In the genomic region with DNA sequence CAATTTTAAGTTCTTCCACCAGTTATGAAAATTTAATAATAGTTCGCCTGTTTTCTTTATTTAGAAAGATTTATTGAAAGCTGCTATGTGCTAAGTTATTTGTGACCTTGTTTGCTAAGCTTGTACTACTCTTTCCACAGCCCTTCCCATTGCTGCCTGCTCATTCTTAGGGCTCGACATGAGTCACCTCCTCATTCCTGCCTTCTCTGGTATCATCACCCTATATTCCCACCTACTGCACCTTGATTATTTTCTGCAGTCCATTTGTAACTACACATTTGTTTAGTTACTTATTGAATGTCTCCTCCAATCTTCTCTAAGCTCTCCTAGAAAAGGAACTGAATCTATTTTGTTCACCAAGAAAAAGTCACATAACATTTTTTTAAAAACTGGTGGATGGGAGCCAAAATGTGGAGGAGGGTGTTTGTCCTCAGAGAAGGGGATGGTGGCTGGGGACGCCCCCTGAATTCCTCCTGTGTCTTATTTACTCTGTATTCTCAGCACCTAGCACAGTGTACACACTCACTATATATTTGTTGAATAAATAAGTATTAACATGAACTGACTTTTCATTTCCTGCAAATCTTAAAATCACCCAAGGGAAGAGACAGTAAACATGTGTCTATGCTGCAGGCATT, we compare ENCODE assay signal across 17 cellular contexts. TPM values are rescaled to one million over a fixed set of nuclear protein-coding genes. Genes with fewer than 3 reads are reported as not detected.
DNase-seq lines count a peak whose midpoint lies in the region; ATAC-seq, FAIRE-seq and TF ChIP-seq lines count a peak whose summit lies in the region.
"Had no signal": no experiment of that assay in that cellular context is flagged by ENCODE, and none has a peak within 500 bp of the region (broad histone marks: within the 10 kb centered on the region; RNA-seq: fewer than 3 reads in every experiment).

No MANE protein-coding gene starts in this region.

- CTCF ChIA-PET in OCI-LY7 (lab: Charles Lee; ENCODE audit: unreplicated experiment) (no interaction called here), GM12878 (lab: Yijun Ruan, JAX) (interaction anchor here (1.0 to 1.9 kb wide), 2 partner anchors 9 to 23 kb away, joined by 4 to 6 read pairs; no protein-coding TSS in a partner anchor)

- no peak for TF ChIP-seq POLR2A in GM12878 (IDR thresholded peaks at IDR 0.05; ENCODE audit: low read depth, low read length)

- H4K20me1 ChIP-seq in OCI-LY7 (ENCODE audit: insufficient read depth, low read length) (peaks cover 4% of the 10 kb centered on the region; the same call in 1 of the 2 replicates), GM12878 (ENCODE audit: control insufficient read depth, insufficient read depth) (no peaks in the 10 kb centered on the region)

- H3K36me3 ChIP-seq in OCI-LY7 (ENCODE audit: insufficient read depth, low read length) (no peaks in the 10 kb centered on the region), GM12878 (ENCODE audit: control insufficient read depth in 2 of 2, insufficient read depth in 2 of 2, low read length in 1 of 2) (no peaks in the 10 kb centered on the region)
- H3K36me3 ChIP-seq: left lung, prostate gland, thyroid gland had no signal

- TF ChIP-seq RAD21 in GM12878 (IDR thresholded peaks at IDR 0.05; ENCODE audit: insufficient read depth, low read depth, low read length), result no peak

- H3K9me3 ChIP-seq in OCI-LY7 (ENCODE audit: low read length), result no peaks in the 10 kb centered on the region
- H3K9me3 ChIP-seq in GM12878 (replicated peaks; ENCODE audit: control insufficient read depth, insufficient read depth, low read length), result no peaks in the 10 kb centered on the region; the same call in 2 of the 3 replicates
- H3K9me3 ChIP-seq: left lung, prostate gland, SJSA1, thyroid gland had no signal

- H3K27me3 Mint-ChIP-seq in stimulated activated naive CD8-positive, alpha-beta T cell treated with anti-CD3 and anti-CD28 coated beads, Interleukin-15, Interleukin-2, amounts not matched to agents 100 ng/mL and 50 ng/mL, for 24 hours, result no peaks in the 10 kb centered on the region
- H3K27me3 Mint-ChIP-seq: activated naive CD8-positive, alpha-beta T cell treated with anti-CD3 and anti-CD28 coated beads, Interleukin-2, amount 10 ng/mL, durations not matched to agents 7 days and 5 days had no signal

- no peak; a peak in 1 of 4 replicates for TF ChIP-seq EP300 in GM12878 (IDR thresholded peaks at IDR 0.05; ENCODE audit: borderline replicate concordance in 1 of 2, control insufficient read depth in 1 of 2, low read depth in 2 of 2, low read length in 2 of 2)

- in situ Hi-C loops in GM12878 (cut with MboI), result no loop called here

- H3K27ac ChIP-seq in OCI-LY7 (ENCODE audit: low read depth, low read length, poor library complexity, severe bottlenecking) (no peak overlapping the region), GM12878 (ENCODE audit: control insufficient read depth, insufficient read depth) (no peak overlapping the region)
- H3K27ac ChIP-seq: coronary artery, left lung, prostate gland, SJSA1, thyroid gland had no signal

- RAD21 ChIA-PET in GM12878 (lab: Charles Lee; ENCODE audit: unreplicated experiment), result interaction anchor here (0.7 to 5.9 kb wide), 9 partner anchors 8 to 49 kb away, joined by 3 to 42 read pairs (median 4); partner anchors contain the start of genes OFD1 and TRAPPC2

- peaks cover 4% of the 10 kb centered on the region for H3K36me3 Mint-ChIP-seq in stimulated activated naive CD8-positive, alpha-beta T cell treated with anti-CD3 and anti-CD28 coated beads, Interleukin-15, Interleukin-2, amounts not matched to agents 100 ng/mL and 50 ng/mL, for 24 hours (ENCODE audit: low read depth)
- H3K36me3 Mint-ChIP-seq in stimulated activated effector memory CD8-positive, alpha-beta T cell treated with anti-CD3 and anti-CD28 coated beads, Interleukin-12 subunit alpha, Interleukin-12 subunit beta, amount 100 ng/mL, for 72 hours, result no peaks in the 10 kb centered on the region
- H3K36me3 Mint-ChIP-seq: activated naive CD8-positive, alpha-beta T cell treated with anti-CD3 and anti-CD28 coated beads, Interleukin-2, amount 10 ng/mL, durations not matched to agents 7 days and 5 days had no signal

- H3K4me1 ChIP-seq in OCI-LY7 (ENCODE audit: insufficient read depth, low read length, poor library complexity, severe bottlenecking), result peaks cover 8% of the 10 kb centered on the region
- H3K4me1 ChIP-seq in GM12878 (ENCODE audit: control insufficient read depth, insufficient read depth, low read length), result peaks cover 7% of the 10 kb centered on the region; the same call in 1 of the 2 replicates
- H3K4me1 ChIP-seq: prostate gland had no signal

- no peak overlapping the region for H3K4me3 Mint-ChIP-seq in stimulated activated naive CD8-positive, alpha-beta T cell treated with anti-CD3 and anti-CD28 coated beads, Interleukin-15, Interleukin-2, amounts not matched to agents 100 ng/mL and 50 ng/mL, for 24 hours
- no peak overlapping the region for H3K4me3 Mint-ChIP-seq in stimulated activated effector memory CD8-positive, alpha-beta T cell treated with anti-CD3 and anti-CD28 coated beads, Interleukin-12 subunit alpha, Interleukin-12 subunit beta, amount 100 ng/mL, for 72 hours
- H3K4me3 Mint-ChIP-seq: activated naive CD8-positive, alpha-beta T cell treated with anti-CD3 and anti-CD28 coated beads, Interleukin-2, amount 10 ng/mL, durations not matched to agents 7 days and 5 days; GM23338 had no signal

- no peak overlapping the region for H3K4me2 ChIP-seq in OCI-LY7 (ENCODE audit: low read length)
- peak overlapping the region; percentile 27 for H3K4me2 ChIP-seq in GM12878 (ENCODE audit: control insufficient read depth, insufficient read depth)
- H3K4me2 ChIP-seq: GM23338 had no signal

- intact Hi-C loops in OCI-LY7 (cut with micrococcal nuclease; ENCODE audit: unreplicated experiment) (no loop called here), GM12878 (cut with micrococcal nuclease; ENCODE audit: unreplicated experiment) (loop anchor here (5.0 kb wide), 1 partner anchor 603 kb away; no protein-coding TSS in a partner anchor)

- H3K9ac ChIP-seq in GM12878 (ENCODE audit: control insufficient read depth, insufficient read depth, low read length), result no peak overlapping the region

- no TSS peak for BruUV-seq in OCI-LY7 (replicated peaks; lab: Mats Ljungman, UMichigan)
- no TSS peak for BruUV-seq in GM12878 (replicated peaks; lab: Mats Ljungman, UMichigan)

- SMC1A ChIA-PET in GM12878 (lab: Charles Lee; ENCODE audit: uncharacterized antibody, unreplicated experiment), result interaction anchor here (0.6 to 6.4 kb wide), 12 partner anchors 8 to 343 kb away, joined by 3 to 79 read pairs (median 4); partner anchors contain the start of genes OFD1 and TRAPPC2

- TF ChIP-seq CTCF in OCI-LY7 (conservative IDR thresholded peaks at IDR 0.05; ENCODE audit: low read length) (no peak), GM12878 (IDR thresholded peaks at IDR 0.05 in 2 of 3, conservative IDR thresholded peaks at IDR 0.05 in 1 of 3; ENCODE audit: control insufficient read depth in 2 of 3, extremely low read depth in 1 of 3, insufficient read depth in 1 of 3, low read depth in 3 of 3, low read length in 3 of 3) (no peak)

- no peak for FAIRE-seq in GM12878 (lab: Jason Lieb, UNC)

- H3K9me3 Mint-ChIP-seq in stimulated activated naive CD8-positive, alpha-beta T cell treated with anti-CD3 and anti-CD28 coated beads, Interleukin-15, Interleukin-2, amounts not matched to agents 100 ng/mL and 50 ng/mL, for 24 hours, result no peaks in the 10 kb centered on the region
- no peaks in the 10 kb centered on the region for H3K9me3 Mint-ChIP-seq in stimulated activated effector memory CD8-positive, alpha-beta T cell treated with anti-CD3 and anti-CD28 coated beads, Interleukin-12 subunit alpha, Interleukin-12 subunit beta, amount 100 ng/mL, for 72 hours
- H3K9me3 Mint-ChIP-seq: activated naive CD8-positive, alpha-beta T cell treated with anti-CD3 and anti-CD28 coated beads, Interleukin-2, amount 10 ng/mL, durations not matched to agents 7 days and 5 days; GM23338 had no signal

- H3K79me2 ChIP-seq in OCI-LY7 (ENCODE audit: insufficient read depth, low read depth, low read length) (peaks cover 11% of the 10 kb centered on the region), GM12878 (ENCODE audit: control insufficient read depth, insufficient read depth, low read length) (peaks cover 18% of the 10 kb centered on the region)

- peak overlapping the region; percentile 19 for H3K27ac Mint-ChIP-seq in stimulated activated naive CD8-positive, alpha-beta T cell treated with anti-CD3 and anti-CD28 coated beads, Interleukin-15, Interleukin-2, amounts not matched to agents 100 ng/mL and 50 ng/mL, for 24 hours
- no peak overlapping the region for H3K27ac Mint-ChIP-seq in stimulated activated effector memory CD8-positive, alpha-beta T cell treated with anti-CD3 and anti-CD28 coated beads, Interleukin-12 subunit alpha, Interleukin-12 subunit beta, amount 100 ng/mL, for 72 hours
- H3K27ac Mint-ChIP-seq: activated naive CD8-positive, alpha-beta T cell treated with anti-CD3 and anti-CD28 coated beads, Interleukin-2, amount 10 ng/mL, durations not matched to agents 7 days and 5 days; GM23338 had no signal

- H3K9me2 ChIP-seq in OCI-LY7 (ENCODE audit: insufficient read depth, low read length), result no peaks in the 10 kb centered on the region

- H3K27me3 ChIP-seq in GM12878 (replicated peaks in 1 of 2; ENCODE audit: control insufficient read depth in 2 of 2, insufficient read depth in 2 of 2, low read length in 1 of 2), result no peaks in the 10 kb centered on the region
- H3K27me3 ChIP-seq: SJSA1, thyroid gland had no signal

- WGBS in GM12878 (ENCODE audit: insufficient coverage, insufficient replicate concordance, low lambda C conversion rate, missing lambda C conversion rate), result 1% methylated on average over 3 of the region's 3 CpGs

- H3K4me3 ChIP-seq in OCI-LY7 (ENCODE audit: low read depth, low read length, poor library complexity, severe bottlenecking) (no peak overlapping the region), GM12878 (no peak overlapping the region)
- H3K4me3 ChIP-seq: coronary artery, GM23338, left lung, prostate gland, SJSA1, thyroid gland had no signal

- POLR2A ChIA-PET in OCI-LY7 (lab: Charles Lee), result interaction anchor here (1.5 to 4.8 kb wide), 2 partner anchors 12 to 23 kb away, joined by 5 to 43 read pairs; no protein-coding TSS in a partner anchor
- POLR2A ChIA-PET in GM12878 (lab: Charles Lee), result interaction anchor here (0.8 to 5.1 kb wide), 5 partner anchors 12 to 23 kb away, joined by 3 to 45 read pairs (median 5); no protein-coding TSS in a partner anchor

- DNase-seq in stimulated activated naive CD8-positive, alpha-beta T cell treated with anti-CD3 and anti-CD28 coated beads, Interleukin-15, Interleukin-2, amounts not matched to agents 100 U/mL and 50 U/mL, for 24 hours, result no peak
- DNase-seq in OCI-LY7 (ENCODE audit: low spot score) (no peak), GM12878 (ENCODE audit: low read depth, low spot score) (no peak), NCI-H2196 treated with DMSO at 0.1 percent for 48 hours (lab: John Stamatoyannopoulos, UW; ENCODE audit: unreplicated experiment) (no peak), hypothalamus (lab: John Stamatoyannopoulos, UW) (no peak)
- no peak for DNase-seq in stimulated activated effector memory CD8-positive, alpha-beta T cell treated with anti-CD3 and anti-CD28 coated beads, Interleukin-12 subunit alpha, Interleukin-12 subunit beta, amount 100 ng/mL, for 72 hours (ENCODE audit: low spot score in 2 of 2)
- DNase-seq: activated naive CD8-positive, alpha-beta T cell treated with anti-CD3 and anti-CD28 coated beads, Interleukin-2, amount 10 ng/mL, durations not matched to agents 7 days and 5 days; left lung; NCI-H2107; thyroid gland had no signal

- no peak for ATAC-seq in stimulated activated naive CD8-positive, alpha-beta T cell treated with anti-CD3 and anti-CD28 coated beads, Interleukin-15, Interleukin-2, amounts not matched to agents 100 U/mL and 50 U/mL, for 24 hours
- ATAC-seq in GM12878 (peak; percentile 4), HG03442 (IDR thresholded peaks at IDR 0.05; ENCODE audit: unreplicated experiment) (no peak)
- ATAC-seq in stimulated activated effector memory CD8-positive, alpha-beta T cell treated with anti-CD3 and anti-CD28 coated beads, Interleukin-12 subunit alpha, Interleukin-12 subunit beta, amount 100 ng/mL, for 72 hours, result no peak
- ATAC-seq: esophagus mucosa, GM23338, left lung had no signal

- H3K4me1 Mint-ChIP-seq in stimulated activated naive CD8-positive, alpha-beta T cell treated with anti-CD3 and anti-CD28 coated beads, Interleukin-15, Interleukin-2, amounts not matched to agents 100 ng/mL and 50 ng/mL, for 24 hours (ENCODE audit: low read depth), result peaks cover 48% of the 10 kb centered on the region
- peaks cover 21% of the 10 kb centered on the region for H3K4me1 Mint-ChIP-seq in stimulated activated effector memory CD8-positive, alpha-beta T cell treated with anti-CD3 and anti-CD28 coated beads, Interleukin-12 subunit alpha, Interleukin-12 subunit beta, amount 100 ng/mL, for 72 hours

- H2AFZ ChIP-seq in OCI-LY7 (ENCODE audit: low read length), result 0 out of 2 replicates have a peak overlapping the region, but pooled peaks have one; percentile 19
- H2AFZ ChIP-seq in GM12878 (ENCODE audit: control insufficient read depth, low read depth, low read length), result no peak overlapping the region
- H2AFZ ChIP-seq: GM23338 had no signal

RNA-seq across cellular contexts. Expression of gene RAB9A, which starts 3.7 kb away (rescaled TPM):
- total RNA-seq in OCI-LY7 (2014; rRNA removed; shearing (Covaris generic)), result 11.2 and 14.1 TPM in 2 replicates
- 9.4 and 11.7 TPM in 2 replicates for total RNA-seq in OCI-LY7 (2022)
- 34.3 and 39.0 TPM in 2 replicates for total RNA-seq in GM12878 (2013; cell fraction: nucleolus; rRNA removed)
- 42.1 and 54.1 TPM in 2 replicates for total RNA-seq in GM12878 (2014; rRNA removed)
- total RNA-seq in GM12878 (2014; rRNA removed; fragmentation: Illumina TruSeq; extraction: Trizol), result 50.5 and 53.1 TPM in 2 replicates
- 43.2 and 44.2 TPM in 2 replicates for total RNA-seq in GM12878 (2021)
- polyA plus RNA-seq in GM12878 (2011; ENCODE audit: low read depth), result 21.1 TPM
- polyA plus RNA-seq in GM12878 (2011; rRNA removed), result 142 and 180 TPM in 2 replicates
- 58.5 and 62.9 TPM in 2 replicates for polyA plus RNA-seq in GM12878 (2011; cell fraction: cytosol; rRNA removed)
- 50.2 and 59.5 TPM in 2 replicates for polyA plus RNA-seq in GM12878 (2011; cell fraction: nucleus; rRNA removed)
- 31.9 and 49.2 TPM in 2 replicates for polyA plus RNA-seq in GM12878 (2012)
- polyA plus RNA-seq in GM12878 (2014; fragmentation: Illumina TruSeq; extraction: Trizol), result 47.0 and 68.3 TPM in 2 replicates
- polyA plus RNA-seq in GM12878 (2014; fragmentation: Nextera tagmentation; extraction: Ambion mirVana), result 10 to 100 TPM; 49.2 to 49.3 TPM
- polyA plus RNA-seq in GM12878 (2014; rRNA removed), result 52.4 and 64.6 TPM in 2 replicates
- 10 to 100 TPM; 64.8 to 76.4 TPM for polyA plus RNA-seq in GM12878 (2016; fragmentation: Nextera tagmentation; extraction: Ambion mirVana)
- polyA minus RNA-seq in GM12878 (2011; rRNA and poly(A)+ RNA removed), result 52.1 and 73.6 TPM in 2 replicates
- 26.5 and 27.1 TPM in 2 replicates for polyA minus RNA-seq in GM12878 (2011; cell fraction: cytosol; rRNA and poly(A)+ RNA removed)
- 14.7 and 17.5 TPM in 2 replicates for polyA minus RNA-seq in GM12878 (2011; cell fraction: nucleus; rRNA and poly(A)+ RNA removed)

RNA-seq across cellular contexts. Expression of gene TCEANC, which starts 32.3 kb away (rescaled TPM):
- total RNA-seq in OCI-LY7 (2014; rRNA removed; shearing (Covaris generic)), result 4.5 and 6.0 TPM in 2 replicates
- total RNA-seq in OCI-LY7 (2022) (4.0 and 4.8 TPM in 2 replicates), GM12878 (2014; rRNA removed) (2.9 and 4.7 TPM in 2 replicates), GM12878 (2014; rRNA removed; fragmentation: Illumina TruSeq; extraction: Trizol) (3.7 and 3.8 TPM in 2 replicates), GM12878 (2021) (3.0 and 3.8 TPM in 2 replicates)
- 7.1 and 8.4 TPM in 2 replicates for total RNA-seq in GM12878 (2013; cell fraction: nucleolus; rRNA removed)
- 1.1 TPM for polyA plus RNA-seq in GM12878 (2011; ENCODE audit: low read depth)
- polyA plus RNA-seq in GM12878 (2011; rRNA removed) (4.9 and 6.5 TPM in 2 replicates), GM12878 (2014; fragmentation: Illumina TruSeq; extraction: Trizol) (3.4 and 4.4 TPM in 2 replicates), GM12878 (2014; fragmentation: Nextera tagmentation; extraction: Ambion mirVana) (1 to 10 TPM; 1.5 to 4.0 TPM), GM12878 (2014; rRNA removed) (1.9 and 2.0 TPM in 2 replicates), GM12878 (2016; fragmentation: Nextera tagmentation; extraction: Ambion mirVana) (1 to 10 TPM; 1.1 to 2.7 TPM)
- 1.8 and 1.9 TPM in 2 replicates for polyA plus RNA-seq in GM12878 (2011; cell fraction: cytosol; rRNA removed)
- polyA plus RNA-seq in GM12878 (2011; cell fraction: nucleus; rRNA removed), result 4.4 TPM in 2 replicates
- polyA plus RNA-seq in GM12878 (2012), result 1.2 and 2.0 TPM in 2 replicates
- polyA minus RNA-seq in GM12878 (2011; rRNA and poly(A)+ RNA removed), result 5.3 and 5.7 TPM in 2 replicates
- 2.8 and 5.3 TPM in 2 replicates for polyA minus RNA-seq in GM12878 (2011; cell fraction: cytosol; rRNA and poly(A)+ RNA removed)
- polyA minus RNA-seq in GM12878 (2011; cell fraction: nucleus; rRNA and poly(A)+ RNA removed), result 5.6 and 8.3 TPM in 2 replicates

RNA-seq across cellular contexts. Expression of gene TRAPPC2, which starts 49.2 kb away (rescaled TPM):
- 16.4 and 22.2 TPM in 2 replicates for total RNA-seq in OCI-LY7 (2014; rRNA removed; shearing (Covaris generic))
- total RNA-seq in OCI-LY7 (2022) (27.0 and 32.3 TPM in 2 replicates), GM12878 (2014; rRNA removed) (21.0 and 30.0 TPM in 2 replicates), GM12878 (2014; rRNA removed; fragmentation: Illumina TruSeq; extraction: Trizol) (24.8 and 26.2 TPM in 2 replicates), GM12878 (2021) (17.5 and 17.8 TPM in 2 replicates)
- 27.6 and 32.3 TPM in 2 replicates for total RNA-seq in GM12878 (2013; cell fraction: nucleolus; rRNA removed)
- polyA plus RNA-seq in GM12878 (2011; ENCODE audit: low read depth), result 23.8 TPM
- polyA plus RNA-seq in GM12878 (2011; rRNA removed) (28.4 and 30.7 TPM in 2 replicates), GM12878 (2014; fragmentation: Illumina TruSeq; extraction: Trizol) (14.6 and 23.0 TPM in 2 replicates), GM12878 (2014; fragmentation: Nextera tagmentation; extraction: Ambion mirVana) (10 to 100 TPM; 18.3 to 27.5 TPM), GM12878 (2014; rRNA removed) (12.4 and 14.8 TPM in 2 replicates), GM12878 (2016; fragmentation: Nextera tagmentation; extraction: Ambion mirVana) (10 to 100 TPM; 21.6 to 26.6 TPM)
- polyA plus RNA-seq in GM12878 (2011; cell fraction: cytosol; rRNA removed), result 13.5 and 19.6 TPM in 2 replicates
- polyA plus RNA-seq in GM12878 (2011; cell fraction: nucleus; rRNA removed), result 11.8 and 13.8 TPM in 2 replicates
- 14.5 and 17.8 TPM in 2 replicates for polyA plus RNA-seq in GM12878 (2012)
- polyA minus RNA-seq in GM12878 (2011; rRNA and poly(A)+ RNA removed), result 15.3 and 18.7 TPM in 2 replicates
- polyA minus RNA-seq in GM12878 (2011; cell fraction: cytosol; rRNA and poly(A)+ RNA removed), result 10.3 and 13.9 TPM in 2 replicates
- 10.0 and 15.9 TPM in 2 replicates for polyA minus RNA-seq in GM12878 (2011; cell fraction: nucleus; rRNA and poly(A)+ RNA removed)

RNA-seq across cellular contexts. Expression of gene OFD1, which starts 49.3 kb away (rescaled TPM):
- total RNA-seq in OCI-LY7 (2014; rRNA removed; shearing (Covaris generic)), result 60.7 and 71.0 TPM in 2 replicates
- 64.7 and 69.8 TPM in 2 replicates for total RNA-seq in OCI-LY7 (2022)
- 173 and 178 TPM in 2 replicates for total RNA-seq in GM12878 (2013; cell fraction: nucleolus; rRNA removed)
- 22.4 and 27.7 TPM in 2 replicates for total RNA-seq in GM12878 (2014; rRNA removed)
- 39.5 and 43.7 TPM in 2 replicates for total RNA-seq in GM12878 (2014; rRNA removed; fragmentation: Illumina TruSeq; extraction: Trizol)
- total RNA-seq in GM12878 (2021), result 30.6 and 34.0 TPM in 2 replicates
- 17.6 TPM for polyA plus RNA-seq in GM12878 (2011; ENCODE audit: low read depth)
- 77.2 and 107 TPM in 2 replicates for polyA plus RNA-seq in GM12878 (2011; rRNA removed)
- 32.3 and 33.2 TPM in 2 replicates for polyA plus RNA-seq in GM12878 (2011; cell fraction: cytosol; rRNA removed)
- 186 and 224 TPM in 2 replicates for polyA plus RNA-seq in GM12878 (2011; cell fraction: nucleus; rRNA removed)
- 25.2 and 35.0 TPM in 2 replicates for polyA plus RNA-seq in GM12878 (2012)
- polyA plus RNA-seq in GM12878 (2014; fragmentation: Illumina TruSeq; extraction: Trizol), result 33.3 and 43.7 TPM in 2 replicates
- polyA plus RNA-seq in GM12878 (2014; fragmentation: Nextera tagmentation; extraction: Ambion mirVana), result 10 to 100 TPM; 43.0 to 64.5 TPM
- polyA plus RNA-seq in GM12878 (2014; rRNA removed), result 23.6 and 23.7 TPM in 2 replicates
- 10 to 100 TPM; 32.6 to 34.2 TPM for polyA plus RNA-seq in GM12878 (2016; fragmentation: Nextera tagmentation; extraction: Ambion mirVana)
- polyA minus RNA-seq in GM12878 (2011; rRNA and poly(A)+ RNA removed), result 38.1 and 44.5 TPM in 2 replicates
- 18.8 and 19.2 TPM in 2 replicates for polyA minus RNA-seq in GM12878 (2011; cell fraction: cytosol; rRNA and poly(A)+ RNA removed)
- 85.6 and 109 TPM in 2 replicates for polyA minus RNA-seq in GM12878 (2011; cell fraction: nucleus; rRNA and poly(A)+ RNA removed)
